ENCODE assay signal across 14 cellular contexts in the genomic region with DNA sequence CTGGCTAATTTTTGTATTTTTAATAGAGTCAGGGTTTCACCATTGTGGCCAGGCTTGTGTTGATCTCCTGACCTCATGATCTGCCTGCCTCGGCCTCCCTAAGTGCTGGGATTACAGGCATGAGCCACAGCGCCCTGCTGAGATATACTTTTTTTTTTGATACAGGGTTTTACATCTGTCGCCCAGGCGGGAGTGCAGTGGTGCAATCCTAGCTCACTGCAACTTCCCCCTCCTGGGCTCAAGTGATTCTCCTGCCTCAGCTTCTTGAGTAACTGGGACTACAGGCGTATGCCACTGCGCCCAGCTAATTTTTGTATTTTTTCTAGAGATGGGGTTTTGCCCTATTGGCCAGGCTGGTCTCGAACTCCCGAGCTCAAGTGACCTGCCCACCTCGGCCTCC. TPM values are rescaled to one million over a fixed set of nuclear protein-coding genes. Genes with fewer than 3 reads are reported as not detected.
DNase-seq lines count a peak whose midpoint lies in the region; ATAC-seq, FAIRE-seq and TF ChIP-seq lines count a peak whose summit lies in the region.
"Had no signal": no experiment of that assay in that cellular context is flagged by ENCODE, and none has a peak within 500 bp of the region (broad histone marks: within the 10 kb centered on the region; RNA-seq: fewer than 3 reads in every experiment).

No MANE protein-coding gene starts in this region.

- peak overlapping the region; percentile 87 for H3K27ac Mint-ChIP-seq in activated T-cell treated with anti-CD3 and anti-CD28 coated beads, Interleukin-2, amount 50 U/mL, for 24 hours
- H3K27ac Mint-ChIP-seq in astrocyte (ENCODE audit: unreplicated experiment) (no peak overlapping the region), neural progenitor cell (no peak overlapping the region)
- H3K27ac Mint-ChIP-seq: H9 had no signal

- H3F3A ChIP-seq in neural progenitor cell (ENCODE audit: low read depth): peaks cover 36% of the 10 kb centered on the region

- no peak for FAIRE-seq in astrocyte (lab: Jason Lieb, UNC)

- TF ChIP-seq CTCF in astrocyte (IDR thresholded peaks at IDR 0.05; ENCODE audit: insufficient read depth, low read depth, low read length): no peak
- no peak for TF ChIP-seq CTCF in neural progenitor cell (IDR thresholded peaks at IDR 0.05)

- H3K4me2 ChIP-seq in astrocyte (ENCODE audit: low read length) (no peak overlapping the region), neural progenitor cell (no peak overlapping the region)

- no peak for ATAC-seq in GM18868 (IDR thresholded peaks at IDR 0.05; ENCODE audit: unreplicated experiment)
- ATAC-seq in HG03342 (IDR thresholded peaks at IDR 0.05; ENCODE audit: unreplicated experiment): no peak

- H3K9ac ChIP-seq in astrocyte (ENCODE audit: low read length) (no peak overlapping the region), neural progenitor cell (no peak overlapping the region)

- no peaks in the 10 kb centered on the region for H3K27me3 Mint-ChIP-seq in activated T-cell treated with anti-CD3 and anti-CD28 coated beads, Interleukin-2, amount 50 U/mL, for 24 hours
- H3K27me3 Mint-ChIP-seq in astrocyte (ENCODE audit: low read depth, unreplicated experiment) (no peaks in the 10 kb centered on the region), neural progenitor cell (ENCODE audit: insufficient read depth, low read depth) (peaks cover 6% of the 10 kb centered on the region)

- H3K36me3 ChIP-seq in astrocyte (ENCODE audit: insufficient read depth, low read length): peaks cover 8% of the 10 kb centered on the region
- H3K36me3 ChIP-seq in neural progenitor cell: no peaks in the 10 kb centered on the region

- H3K27me3 ChIP-seq in astrocyte (ENCODE audit: insufficient read depth, low read length) (no peaks in the 10 kb centered on the region), neural progenitor cell (no peaks in the 10 kb centered on the region)
- H3K27me3 ChIP-seq: ascending aorta had no signal

- H3K27ac ChIP-seq in astrocyte (ENCODE audit: low read depth, low read length) (no peak overlapping the region), neural progenitor cell (no peak overlapping the region)
- H3K27ac ChIP-seq: SK-N-MC had no signal

- H3K4me1 Mint-ChIP-seq in activated T-cell treated with anti-CD3 and anti-CD28 coated beads, Interleukin-2, amount 50 U/mL, for 24 hours (ENCODE audit: low read depth): peaks cover 25% of the 10 kb centered on the region
- H3K4me1 Mint-ChIP-seq in astrocyte (ENCODE audit: low read depth, unreplicated experiment) (peaks cover 10% of the 10 kb centered on the region), neural progenitor cell (peaks cover 21% of the 10 kb centered on the region)

- H3K36me3 Mint-ChIP-seq in activated T-cell treated with anti-CD3 and anti-CD28 coated beads, Interleukin-2, amount 50 U/mL, for 24 hours (ENCODE audit: low read depth): peaks cover 56% of the 10 kb centered on the region
- peaks cover 11% of the 10 kb centered on the region for H3K36me3 Mint-ChIP-seq in astrocyte (ENCODE audit: low read depth, unreplicated experiment)
- peaks cover 10% of the 10 kb centered on the region for H3K36me3 Mint-ChIP-seq in neural progenitor cell

- H3K79me2 ChIP-seq in astrocyte (ENCODE audit: insufficient read depth, low read length) (peaks cover 32% of the 10 kb centered on the region), neural progenitor cell (ENCODE audit: low read depth) (peaks cover 13% of the 10 kb centered on the region)

- H3K9me3 ChIP-seq in astrocyte (ENCODE audit: insufficient read depth, low read depth, low read length) (no peaks in the 10 kb centered on the region), neural progenitor cell (ENCODE audit: low read depth) (no peaks in the 10 kb centered on the region)
- H3K9me3 ChIP-seq: ascending aorta had no signal

- H2AFZ ChIP-seq in astrocyte (ENCODE audit: low read depth, low read length): no peak overlapping the region
- no peak overlapping the region for H2AFZ ChIP-seq in neural progenitor cell (replicated peaks)

- no peak overlapping the region for H3K4me3 ChIP-seq in astrocyte (ENCODE audit: insufficient read depth, low read depth, low read length)
- no peak overlapping the region for H3K4me3 ChIP-seq in neural progenitor cell

- peaks cover 3% of the 10 kb centered on the region for H4K20me1 ChIP-seq in astrocyte (ENCODE audit: insufficient read depth, low read length)
- peaks cover 12% of the 10 kb centered on the region for H4K20me1 ChIP-seq in neural progenitor cell (ENCODE audit: low read depth)

- no peaks in the 10 kb centered on the region for H3K9me3 Mint-ChIP-seq in activated T-cell treated with anti-CD3 and anti-CD28 coated beads, Interleukin-2, amount 50 U/mL, for 24 hours
- no peaks in the 10 kb centered on the region for H3K9me3 Mint-ChIP-seq in astrocyte (ENCODE audit: unreplicated experiment)
- no peaks in the 10 kb centered on the region for H3K9me3 Mint-ChIP-seq in neural progenitor cell
- H3K9me3 Mint-ChIP-seq: H9 had no signal

- peaks cover 19% of the 10 kb centered on the region for H3K4me1 ChIP-seq in astrocyte (ENCODE audit: insufficient read depth, low read length)
- H3K4me1 ChIP-seq in neural progenitor cell: no peaks in the 10 kb centered on the region

- H3K4me3 Mint-ChIP-seq in activated T-cell treated with anti-CD3 and anti-CD28 coated beads, Interleukin-2, amount 50 U/mL, for 24 hours: peak overlapping the region; percentile 90
- H3K4me3 Mint-ChIP-seq in astrocyte (ENCODE audit: unreplicated experiment): peak overlapping the region; percentile 86
- H3K4me3 Mint-ChIP-seq in neural progenitor cell: peak overlapping the region; percentile 43

- no peak for DNase-seq in activated T-cell treated with anti-CD3 and anti-CD28 coated beads, Interleukin-2, amount 50 U/mL, for 24 hours
- DNase-seq in activated T-cell treated with anti-CD3 and anti-CD28 coated beads, Interleukin-2, amount 50 U/mL, for 1 hour: no peak
- DNase-seq in NOMO-1 (lab: John Stamatoyannopoulos, UW; ENCODE audit: unreplicated experiment in 2 of 2) (peak; percentile 54 to 59), astrocyte (ENCODE audit: low read depth) (no peak), neural progenitor cell (ENCODE audit: low spot score) (no peak), NCI-H1105 treated with DMSO at 0.1 percent for 48 hours (lab: John Stamatoyannopoulos, UW) (no peak)
- DNase-seq: H9; NCI-H1436; NCI-H526 treated with DMSO at 0.1 percent for 48 hours; stimulated activated CD4-positive, alpha-beta T cell treated with anti-CD3 and anti-CD28 coated beads, Interleukin-15, amount 100 ng/mL, for 24 hours had no signal

RNA-seq across cellular contexts. Expression of a gene that starts 2.0 kb away (rescaled TPM):
- 137 and 152 TPM in 2 replicates for total RNA-seq in astrocyte
- 38.4 and 60.3 TPM in 2 replicates for total RNA-seq in neural progenitor cell (ENCODE audit: low replicate concordance)

RNA-seq across cellular contexts. Expression of a gene that starts 46.0 kb away (rescaled TPM):
- total RNA-seq in astrocyte: 102 and 109 TPM in 2 replicates
- total RNA-seq in neural progenitor cell (ENCODE audit: low replicate concordance): 22.8 and 86.0 TPM in 2 replicates

Comparison
In these comparisons a context has a peak if more than half of its experiments do, and no peak if none do; other contexts are left out.
1. DNase-seq: peak in NOMO-1 (2 of 2); none in activated T-cell treated with anti-CD3 and anti-CD28 coated beads, Interleukin-2, amount 50 U/mL, for 24 hours (single experiment), activated T-cell treated with anti-CD3 and anti-CD28 coated beads, Interleukin-2, amount 50 U/mL, for 1 hour (single experiment), astrocyte (single experiment), neural progenitor cell (single experiment) and NCI-H1105 treated with DMSO at 0.1 percent for 48 hours (single experiment).
2. Peak in every context shown above with its lines, with median percentiles within 50 percentile points of each other: H3K4me3 Mint-ChIP-seq.